Comparison of ENCODE assay signal across 1 cellular context in the genomic region with DNA sequence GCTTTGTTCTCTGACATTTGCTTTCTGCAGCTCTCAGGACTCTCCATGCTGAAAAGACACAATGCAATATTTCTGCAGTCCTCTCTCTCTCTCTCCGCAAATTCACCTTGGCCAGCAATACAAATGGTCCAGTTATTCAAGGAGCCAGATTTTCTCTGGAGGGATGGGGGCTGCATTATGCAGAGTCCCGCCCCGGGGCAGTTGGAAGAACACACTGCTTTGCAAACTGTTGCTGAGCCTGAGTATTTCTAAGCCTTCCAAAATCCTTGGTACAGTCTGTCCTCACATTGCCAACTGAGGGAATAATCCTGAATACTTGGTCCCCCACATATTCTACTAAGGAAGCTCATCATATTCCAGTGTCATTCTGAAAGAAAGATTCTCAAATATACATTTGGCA.
TF ChIP-seq lines count a peak whose summit lies in the region.

No MANE protein-coding gene starts in this region.

TF ChIP-seq in GM12878, 131 proteins besides CTCF, POLR2A, EP300 and RAD21 (continued from another document):
- TF ChIP-seq, protein P1, sequence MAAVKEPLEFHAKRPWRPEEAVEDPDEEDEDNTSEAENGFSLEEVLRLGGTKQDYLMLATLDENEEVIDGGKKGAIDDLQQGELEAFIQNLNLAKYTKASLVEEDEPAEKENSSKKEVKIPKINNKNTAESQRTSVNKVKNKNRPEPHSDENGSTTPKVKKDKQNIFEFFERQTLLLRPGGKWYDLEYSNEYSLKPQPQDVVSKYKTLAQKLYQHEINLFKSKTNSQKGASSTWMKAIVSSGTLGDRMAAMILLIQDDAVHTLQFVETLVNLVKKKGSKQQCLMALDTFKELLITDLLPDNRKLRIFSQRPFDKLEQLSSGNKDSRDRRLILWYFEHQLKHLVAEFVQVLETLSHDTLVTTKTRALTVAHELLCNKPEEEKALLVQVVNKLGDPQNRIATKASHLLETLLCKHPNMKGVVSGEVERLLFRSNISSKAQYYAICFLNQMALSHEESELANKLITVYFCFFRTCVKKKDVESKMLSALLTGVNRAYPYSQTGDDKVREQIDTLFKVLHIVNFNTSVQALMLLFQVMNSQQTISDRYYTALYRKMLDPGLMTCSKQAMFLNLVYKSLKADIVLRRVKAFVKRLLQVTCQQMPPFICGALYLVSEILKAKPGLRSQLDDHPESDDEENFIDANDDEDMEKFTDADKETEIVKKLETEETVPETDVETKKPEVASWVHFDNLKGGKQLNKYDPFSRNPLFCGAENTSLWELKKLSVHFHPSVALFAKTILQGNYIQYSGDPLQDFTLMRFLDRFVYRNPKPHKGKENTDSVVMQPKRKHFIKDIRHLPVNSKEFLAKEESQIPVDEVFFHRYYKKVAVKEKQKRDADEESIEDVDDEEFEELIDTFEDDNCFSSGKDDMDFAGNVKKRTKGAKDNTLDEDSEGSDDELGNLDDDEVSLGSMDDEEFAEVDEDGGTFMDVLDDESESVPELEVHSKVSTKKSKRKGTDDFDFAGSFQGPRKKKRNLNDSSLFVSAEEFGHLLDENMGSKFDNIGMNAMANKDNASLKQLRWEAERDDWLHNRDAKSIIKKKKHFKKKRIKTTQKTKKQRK (IDR thresholded peaks at IDR 0.05; ENCODE audit: low read depth, low read length): no peak
- TF ChIP-seq, protein P2, sequence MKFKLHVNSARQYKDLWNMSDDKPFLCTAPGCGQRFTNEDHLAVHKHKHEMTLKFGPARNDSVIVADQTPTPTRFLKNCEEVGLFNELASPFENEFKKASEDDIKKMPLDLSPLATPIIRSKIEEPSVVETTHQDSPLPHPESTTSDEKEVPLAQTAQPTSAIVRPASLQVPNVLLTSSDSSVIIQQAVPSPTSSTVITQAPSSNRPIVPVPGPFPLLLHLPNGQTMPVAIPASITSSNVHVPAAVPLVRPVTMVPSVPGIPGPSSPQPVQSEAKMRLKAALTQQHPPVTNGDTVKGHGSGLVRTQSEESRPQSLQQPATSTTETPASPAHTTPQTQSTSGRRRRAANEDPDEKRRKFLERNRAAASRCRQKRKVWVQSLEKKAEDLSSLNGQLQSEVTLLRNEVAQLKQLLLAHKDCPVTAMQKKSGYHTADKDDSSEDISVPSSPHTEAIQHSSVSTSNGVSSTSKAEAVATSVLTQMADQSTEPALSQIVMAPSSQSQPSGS (IDR thresholded peaks at IDR 0.05; ENCODE audit: low read length): no peak
- TF ChIP-seq, protein P3, sequence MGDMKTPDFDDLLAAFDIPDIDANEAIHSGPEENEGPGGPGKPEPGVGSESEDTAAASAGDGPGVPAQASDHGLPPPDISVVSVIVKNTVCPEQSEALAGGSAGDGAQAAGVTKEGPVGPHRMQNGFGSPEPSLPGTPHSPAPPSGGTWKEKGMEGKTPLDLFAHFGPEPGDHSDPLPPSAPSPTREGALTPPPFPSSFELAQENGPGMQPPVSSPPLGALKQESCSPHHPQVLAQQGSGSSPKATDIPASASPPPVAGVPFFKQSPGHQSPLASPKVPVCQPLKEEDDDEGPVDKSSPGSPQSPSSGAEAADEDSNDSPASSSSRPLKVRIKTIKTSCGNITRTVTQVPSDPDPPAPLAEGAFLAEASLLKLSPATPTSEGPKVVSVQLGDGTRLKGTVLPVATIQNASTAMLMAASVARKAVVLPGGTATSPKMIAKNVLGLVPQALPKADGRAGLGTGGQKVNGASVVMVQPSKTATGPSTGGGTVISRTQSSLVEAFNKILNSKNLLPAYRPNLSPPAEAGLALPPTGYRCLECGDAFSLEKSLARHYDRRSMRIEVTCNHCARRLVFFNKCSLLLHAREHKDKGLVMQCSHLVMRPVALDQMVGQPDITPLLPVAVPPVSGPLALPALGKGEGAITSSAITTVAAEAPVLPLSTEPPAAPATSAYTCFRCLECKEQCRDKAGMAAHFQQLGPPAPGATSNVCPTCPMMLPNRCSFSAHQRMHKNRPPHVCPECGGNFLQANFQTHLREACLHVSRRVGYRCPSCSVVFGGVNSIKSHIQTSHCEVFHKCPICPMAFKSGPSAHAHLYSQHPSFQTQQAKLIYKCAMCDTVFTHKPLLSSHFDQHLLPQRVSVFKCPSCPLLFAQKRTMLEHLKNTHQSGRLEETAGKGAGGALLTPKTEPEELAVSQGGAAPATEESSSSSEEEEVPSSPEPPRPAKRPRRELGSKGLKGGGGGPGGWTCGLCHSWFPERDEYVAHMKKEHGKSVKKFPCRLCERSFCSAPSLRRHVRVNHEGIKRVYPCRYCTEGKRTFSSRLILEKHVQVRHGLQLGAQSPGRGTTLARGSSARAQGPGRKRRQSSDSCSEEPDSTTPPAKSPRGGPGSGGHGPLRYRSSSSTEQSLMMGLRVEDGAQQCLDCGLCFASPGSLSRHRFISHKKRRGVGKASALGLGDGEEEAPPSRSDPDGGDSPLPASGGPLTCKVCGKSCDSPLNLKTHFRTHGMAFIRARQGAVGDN (IDR thresholded peaks at IDR 0.05): no peak
- TF ChIP-seq RB1 (IDR thresholded peaks at IDR 0.05; ENCODE audit: borderline replicate concordance) (no peak), POLR2AphosphoS2 (IDR thresholded peaks at IDR 0.05; ENCODE audit: low read depth, low read length) (no peak), EZH2 (IDR thresholded peaks at IDR 0.05; ENCODE audit: borderline replicate concordance, control insufficient read depth, low read depth, low read length) (no peak), EED (IDR thresholded peaks at IDR 0.05; ENCODE audit: low read depth) (no peak), SPI1 (IDR thresholded peaks at IDR 0.05; ENCODE audit: borderline replicate concordance, insufficient read depth, low read depth, low read length) (no peak), FOS (IDR thresholded peaks at IDR 0.05; ENCODE audit: borderline replicate concordance, extremely low read depth, insufficient read length) (no peak)
- TF ChIP-seq, protein P4, sequence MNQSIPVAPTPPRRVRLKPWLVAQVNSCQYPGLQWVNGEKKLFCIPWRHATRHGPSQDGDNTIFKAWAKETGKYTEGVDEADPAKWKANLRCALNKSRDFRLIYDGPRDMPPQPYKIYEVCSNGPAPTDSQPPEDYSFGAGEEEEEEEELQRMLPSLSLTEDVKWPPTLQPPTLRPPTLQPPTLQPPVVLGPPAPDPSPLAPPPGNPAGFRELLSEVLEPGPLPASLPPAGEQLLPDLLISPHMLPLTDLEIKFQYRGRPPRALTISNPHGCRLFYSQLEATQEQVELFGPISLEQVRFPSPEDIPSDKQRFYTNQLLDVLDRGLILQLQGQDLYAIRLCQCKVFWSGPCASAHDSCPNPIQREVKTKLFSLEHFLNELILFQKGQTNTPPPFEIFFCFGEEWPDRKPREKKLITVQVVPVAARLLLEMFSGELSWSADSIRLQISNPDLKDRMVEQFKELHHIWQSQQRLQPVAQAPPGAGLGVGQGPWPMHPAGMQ (IDR thresholded peaks at IDR 0.05; ENCODE audit: borderline replicate concordance): no peak
- TF ChIP-seq, protein P5, sequence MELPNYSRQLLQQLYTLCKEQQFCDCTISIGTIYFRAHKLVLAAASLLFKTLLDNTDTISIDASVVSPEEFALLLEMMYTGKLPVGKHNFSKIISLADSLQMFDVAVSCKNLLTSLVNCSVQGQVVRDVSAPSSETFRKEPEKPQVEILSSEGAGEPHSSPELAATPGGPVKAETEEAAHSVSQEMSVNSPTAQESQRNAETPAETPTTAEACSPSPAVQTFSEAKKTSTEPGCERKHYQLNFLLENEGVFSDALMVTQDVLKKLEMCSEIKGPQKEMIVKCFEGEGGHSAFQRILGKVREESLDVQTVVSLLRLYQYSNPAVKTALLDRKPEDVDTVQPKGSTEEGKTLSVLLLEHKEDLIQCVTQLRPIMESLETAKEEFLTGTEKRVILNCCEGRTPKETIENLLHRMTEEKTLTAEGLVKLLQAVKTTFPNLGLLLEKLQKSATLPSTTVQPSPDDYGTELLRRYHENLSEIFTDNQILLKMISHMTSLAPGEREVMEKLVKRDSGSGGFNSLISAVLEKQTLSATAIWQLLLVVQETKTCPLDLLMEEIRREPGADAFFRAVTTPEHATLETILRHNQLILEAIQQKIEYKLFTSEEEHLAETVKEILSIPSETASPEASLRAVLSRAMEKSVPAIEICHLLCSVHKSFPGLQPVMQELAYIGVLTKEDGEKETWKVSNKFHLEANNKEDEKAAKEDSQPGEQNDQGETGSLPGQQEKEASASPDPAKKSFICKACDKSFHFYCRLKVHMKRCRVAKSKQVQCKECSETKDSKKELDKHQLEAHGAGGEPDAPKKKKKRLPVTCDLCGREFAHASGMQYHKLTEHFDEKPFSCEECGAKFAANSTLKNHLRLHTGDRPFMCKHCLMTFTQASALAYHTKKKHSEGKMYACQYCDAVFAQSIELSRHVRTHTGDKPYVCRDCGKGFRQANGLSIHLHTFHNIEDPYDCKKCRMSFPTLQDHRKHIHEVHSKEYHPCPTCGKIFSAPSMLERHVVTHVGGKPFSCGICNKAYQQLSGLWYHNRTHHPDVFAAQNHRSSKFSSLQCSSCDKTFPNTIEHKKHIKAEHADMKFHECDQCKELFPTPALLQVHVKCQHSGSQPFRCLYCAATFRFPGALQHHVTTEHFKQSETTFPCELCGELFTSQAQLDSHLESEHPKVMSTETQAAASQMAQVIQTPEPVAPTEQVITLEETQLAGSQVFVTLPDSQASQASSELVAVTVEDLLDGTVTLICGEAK (IDR thresholded peaks at IDR 0.05; ENCODE audit: borderline replicate concordance): no peak
